Comparison of ENCODE assay signal across 23 cellular contexts in genomic region chr2:201004370-201004769, GRCh38.
"Had no signal": no experiment of that assay in that cellular context is flagged by ENCODE, and none has a peak within 500 bp of the region (broad histone marks: within the 10 kb centered on the region; RNA-seq: fewer than 3 reads in every experiment).

No MANE protein-coding gene starts in this region.

- H3K27ac Mint-ChIP-seq: effector memory CD8-positive, alpha-beta T cell; natural killer cell; stimulated activated memory B cell treated with anti-CD40 and anti-IgM and Interleukin-4, amounts not matched to agents 10 μg/mL and 1 μg/mL and 100 μg/mL, for 72 hours had no signal

- H3K4me1 Mint-ChIP-seq: natural killer cell; stimulated activated memory B cell treated with anti-CD40 and anti-IgM and Interleukin-4, amounts not matched to agents 10 μg/mL and 1 μg/mL and 100 μg/mL, for 72 hours had no signal

- H3K4me1 ChIP-seq: esophagus squamous epithelium, lower lobe of right lung, psoas muscle, sigmoid colon, spleen, tibial nerve, upper lobe of left lung had no signal

- H3K9me3 ChIP-seq: esophagus squamous epithelium, lower lobe of right lung, ovary, psoas muscle, sigmoid colon, spleen, thoracic aorta, tibial nerve, upper lobe of left lung had no signal

- ATAC-seq: effector memory CD8-positive, alpha-beta T cell; left ventricle myocardium superior; lower lobe of right lung; natural killer cell; psoas muscle; right cardiac atrium; stimulated activated memory B cell treated with anti-CD40 and anti-IgM and Interleukin-4, amounts not matched to agents 10 μg/mL and 1 μg/mL and 100 μg/mL, for 72 hours; stimulated activated naive CD8-positive, alpha-beta T cell treated with anti-CD3 and anti-CD28 coated beads, Interleukin-15, Interleukin-2, amounts not matched to agents 100 U/mL and 50 U/mL, for 24 hours had no signal

- H3K36me3 ChIP-seq: ovary had no signal

- H3K27me3 ChIP-seq: esophagus squamous epithelium, ovary, sigmoid colon, spleen, tibial nerve, upper lobe of left lung had no signal

- DNase-seq: cortex of kidney; effector memory CD8-positive, alpha-beta T cell; erythroblast; esophagus squamous epithelium; foreskin melanocyte; left ventricle myocardium superior; lower lobe of right lung; natural killer cell; occipital lobe; ovary; posterior cingulate gyrus; psoas muscle; right cardiac atrium; sigmoid colon; spleen; stimulated activated CD4-positive, alpha-beta T cell treated with anti-CD3 and anti-CD28 coated beads, Interleukin-4, amount 100 ng/mL, for 4 hours; stimulated activated naive CD8-positive, alpha-beta T cell treated with anti-CD3 and anti-CD28 coated beads, Interleukin-15, Interleukin-2, amounts not matched to agents 100 U/mL and 50 U/mL, for 24 hours; substantia nigra; upper lobe of left lung had no signal

- H3K4me3 Mint-ChIP-seq: effector memory CD8-positive, alpha-beta T cell; natural killer cell; stimulated activated memory B cell treated with anti-CD40 and anti-IgM and Interleukin-4, amounts not matched to agents 10 μg/mL and 1 μg/mL and 100 μg/mL, for 72 hours had no signal

- H3K4me3 ChIP-seq: esophagus squamous epithelium, lower lobe of right lung, ovary, psoas muscle, sigmoid colon, skin epidermis, spleen, thoracic aorta, tibial nerve, upper lobe of left lung had no signal

- H3K27ac ChIP-seq: esophagus squamous epithelium, lower lobe of right lung, ovary, psoas muscle, sigmoid colon, skin epidermis, spleen, thoracic aorta, tibial nerve, upper lobe of left lung had no signal

- H3K27me3 Mint-ChIP-seq: effector memory CD8-positive, alpha-beta T cell; stimulated activated memory B cell treated with anti-CD40 and anti-IgM and Interleukin-4, amounts not matched to agents 10 μg/mL and 1 μg/mL and 100 μg/mL, for 72 hours had no signal
